22 cellular contexts compared by ENCODE assay signal in genomic region chr14:59186316-59186715, GRCh38. TPM values are rescaled to one million over a fixed set of nuclear protein-coding genes. Genes with fewer than 3 reads are reported as not detected.
A peak's percentile ranks its signal among the peaks of the same experiment; 100 is the strongest.
DNase-seq lines count a peak whose midpoint lies in the region; ATAC-seq and TF ChIP-seq lines count a peak whose summit lies in the region.
"Had no signal": no experiment of that assay in that cellular context is flagged by ENCODE, and none has a peak within 500 bp of the region (broad histone marks: within the 10 kb centered on the region; RNA-seq: fewer than 3 reads in every experiment).

No MANE protein-coding gene starts in this region.

- H3K27ac ChIP-seq in SJCRH30: no peak overlapping the region
- H3K27ac ChIP-seq: KMS-11, Peyer's patch, SJSA1 had no signal

- no peaks in the 10 kb centered on the region for H3K9me3 Mint-ChIP-seq in activated naive CD8-positive, alpha-beta T cell treated with anti-CD3 and anti-CD28 coated beads, Interleukin-2, amount 50 U/mL, for 24 hours
- H3K9me3 Mint-ChIP-seq in activated naive CD8-positive, alpha-beta T cell treated with anti-CD3 and anti-CD28 coated beads for 36 hours: no peaks in the 10 kb centered on the region
- no peaks in the 10 kb centered on the region for H3K9me3 Mint-ChIP-seq in type B pancreatic cell
- H3K9me3 Mint-ChIP-seq: GM23338 had no signal

- ATAC-seq in activated naive CD8-positive, alpha-beta T cell treated with anti-CD3 and anti-CD28 coated beads, Interleukin-2, amount 50 U/mL, for 24 hours: no peak
- no peak for ATAC-seq in T-helper 17 cell
- ATAC-seq: GM23338 had no signal

- H3K27me3 Mint-ChIP-seq in activated naive CD8-positive, alpha-beta T cell treated with anti-CD3 and anti-CD28 coated beads, Interleukin-2, amount 50 U/mL, for 24 hours: peaks cover 13% of the 10 kb centered on the region
- H3K27me3 Mint-ChIP-seq in activated naive CD8-positive, alpha-beta T cell treated with anti-CD3 and anti-CD28 coated beads for 36 hours: peaks cover 14% of the 10 kb centered on the region
- H3K27me3 Mint-ChIP-seq in T-helper 17 cell: peaks cover 19% of the 10 kb centered on the region
- peaks cover 8% of the 10 kb centered on the region for H3K27me3 Mint-ChIP-seq in type B pancreatic cell

- H3K9me3 ChIP-seq in T-helper 17 cell (ENCODE audit: control insufficient read depth, low read length, poor library complexity, severe bottlenecking) (no peaks in the 10 kb centered on the region), SJCRH30 (replicated peaks) (no peaks in the 10 kb centered on the region)
- H3K9me3 ChIP-seq: HAP-1, Peyer's patch, SJSA1 had no signal

- no peak for TF ChIP-seq CTCF in type B pancreatic cell (conservative IDR thresholded peaks at IDR 0.05)

- peaks cover 10% of the 10 kb centered on the region for H3K4me1 ChIP-seq in SJCRH30

- H3K4me1 Mint-ChIP-seq in activated naive CD8-positive, alpha-beta T cell treated with anti-CD3 and anti-CD28 coated beads, Interleukin-2, amount 50 U/mL, for 24 hours: peaks cover 16% of the 10 kb centered on the region
- H3K4me1 Mint-ChIP-seq in activated naive CD8-positive, alpha-beta T cell treated with anti-CD3 and anti-CD28 coated beads for 36 hours: peaks cover 16% of the 10 kb centered on the region
- H3K4me1 Mint-ChIP-seq in T-helper 17 cell (peaks cover 14% of the 10 kb centered on the region), type B pancreatic cell (ENCODE audit: unreplicated experiment) (peaks cover 21% of the 10 kb centered on the region)

- peak overlapping the region; percentile 14 for H3K27ac Mint-ChIP-seq in activated naive CD8-positive, alpha-beta T cell treated with anti-CD3 and anti-CD28 coated beads, Interleukin-2, amount 50 U/mL, for 24 hours
- no peak overlapping the region for H3K27ac Mint-ChIP-seq in activated naive CD8-positive, alpha-beta T cell treated with anti-CD3 and anti-CD28 coated beads for 36 hours
- H3K27ac Mint-ChIP-seq in T-helper 17 cell: peak overlapping the region; percentile 96
- no peak overlapping the region for H3K27ac Mint-ChIP-seq in type B pancreatic cell
- H3K27ac Mint-ChIP-seq: B cell, CD14-positive monocyte, GM23338 had no signal

- no peaks in the 10 kb centered on the region for H3K27me3 ChIP-seq in SJCRH30
- H3K27me3 ChIP-seq: Peyer's patch had no signal

- no peaks in the 10 kb centered on the region for H3K36me3 ChIP-seq in SJCRH30
- H3K36me3 ChIP-seq: HAP-1, Peyer's patch had no signal

- no peaks in the 10 kb centered on the region for H3K36me3 Mint-ChIP-seq in activated naive CD8-positive, alpha-beta T cell treated with anti-CD3 and anti-CD28 coated beads, Interleukin-2, amount 50 U/mL, for 24 hours (ENCODE audit: low read depth)
- H3K36me3 Mint-ChIP-seq in activated naive CD8-positive, alpha-beta T cell treated with anti-CD3 and anti-CD28 coated beads for 36 hours: no peaks in the 10 kb centered on the region
- H3K36me3 Mint-ChIP-seq in T-helper 17 cell (ENCODE audit: low read depth) (no peaks in the 10 kb centered on the region), type B pancreatic cell (no peaks in the 10 kb centered on the region)
- H3K36me3 Mint-ChIP-seq: CD14-positive monocyte had no signal

- H3K4me3 Mint-ChIP-seq in activated naive CD8-positive, alpha-beta T cell treated with anti-CD3 and anti-CD28 coated beads, Interleukin-2, amount 50 U/mL, for 24 hours: no peak overlapping the region
- H3K4me3 Mint-ChIP-seq in activated naive CD8-positive, alpha-beta T cell treated with anti-CD3 and anti-CD28 coated beads for 36 hours: no peak overlapping the region
- H3K4me3 Mint-ChIP-seq in T-helper 17 cell (no peak overlapping the region), type B pancreatic cell (peak overlapping the region; percentile 99)
- H3K4me3 Mint-ChIP-seq: GM23338 had no signal

- no peak overlapping the region for H3K4me3 ChIP-seq in SJCRH30
- H3K4me3 ChIP-seq: GM23338, HAP-1, Peyer's patch, SJSA1 had no signal

- DNase-seq in activated naive CD8-positive, alpha-beta T cell treated with anti-CD3 and anti-CD28 coated beads, Interleukin-2, amount 50 U/mL, for 24 hours: no peak
- no peak for DNase-seq in activated naive CD8-positive, alpha-beta T cell treated with anti-CD3 and anti-CD28 coated beads for 36 hours
- no peak for DNase-seq in T-helper 17 cell
- peak; percentile 52 for DNase-seq in foreskin melanocyte
- DNase-seq in type B pancreatic cell (ENCODE audit: extremely low spot score, unreplicated experiment): no peak
- no peak for DNase-seq in SJCRH30
- no peak for DNase-seq in activated T-cell treated with anti-CD3 and anti-CD28 coated beads for 4 hours
- no peak for DNase-seq in 8988T
- DNase-seq: COR-L47; DMS79; MV-4-11; NCI-H187; NCI-H226; NCI-H748 treated with DMSO at 0.1 percent for 48 hours; NK-92 treated with Interleukin-12 subunit alpha and Interleukin-12 subunit beta, amount 100 ng/mL, for 24 hours; Peyer's patch had no signal

RNA-seq across cellular contexts. Expression of gene DAAM1, which starts 2.2 kb away (rescaled TPM):
- 10 to 100 TPM in 1 of 2 experiments, 1 to 10 TPM in 1; 9.2 to 10.5 TPM for total RNA-seq in activated naive CD8-positive, alpha-beta T cell treated with anti-CD3 and anti-CD28 coated beads for 36 hours
- total RNA-seq in T-helper 17 cell (10 to 100 TPM; 22.6 to 25.6 TPM), type B pancreatic cell (ENCODE audit: low replicate concordance) (64.3 and 70.6 TPM in 2 replicates)
- 15.8 and 17.6 TPM in 2 replicates for total RNA-seq in SJCRH30 (2014; rRNA removed; shearing (Covaris generic))

Comparison
In these comparisons a context has a peak if more than half of its experiments do, and no peak if none do; other contexts are left out.
1. H3K27ac Mint-ChIP-seq: peak in activated naive CD8-positive, alpha-beta T cell treated with anti-CD3 and anti-CD28 coated beads, Interleukin-2, amount 50 U/mL, for 24 hours (single experiment) and T-helper 17 cell (single experiment); none in activated naive CD8-positive, alpha-beta T cell treated with anti-CD3 and anti-CD28 coated beads for 36 hours (single experiment) and type B pancreatic cell (single experiment).